In genomic region chr12:121038861-121039654, GRCh38 we compare ENCODE assay signal across 8 cellular contexts. TPM values are rescaled to one million over a fixed set of nuclear protein-coding genes. Genes with fewer than 3 reads are reported as not detected.
DNase-seq lines count a peak whose midpoint lies in the region; ATAC-seq and TF ChIP-seq lines count a peak whose summit lies in the region.

TSS of gene OASL (minus strand) at chr12:121039246. CDS start at chr12:121038971, 275 bp downstream.

- H3K4me1 Mint-ChIP-seq in CD14-positive monocyte = peaks cover 43% of the 10 kb centered on the region

- peak; percentile 74 for DNase-seq in CD14-positive monocyte (ENCODE audit: low spot score)
- peak; percentile 84 for DNase-seq in activated CD8-positive, alpha-beta memory T cell treated with anti-CD3 and anti-CD28 coated beads for 24 hours
- no peak for DNase-seq in esophagus squamous epithelium (lab: John Stamatoyannopoulos, UW)
- DNase-seq in prostate gland (ENCODE audit: low spot score) = no peak
- no peak for DNase-seq in NCI-H226
- DNase-seq in SHP77 (lab: John Stamatoyannopoulos, UW) = no peak

- peaks cover 1 to 10% (median 6%) of the 10 kb centered on the region in 3 donors for H3K27me3 Mint-ChIP-seq in CD14-positive monocyte (ENCODE audit: low read depth in 3 of 3)

- H3K4me1 ChIP-seq in KMS-11 (ENCODE audit: low read depth, poor library complexity, severe bottlenecking) (peaks cover 7% of the 10 kb centered on the region), esophagus squamous epithelium (peaks cover 2 to 28% (median 4%) of the 10 kb centered on the region in 3 donors), prostate gland (replicated peaks) (no peaks in the 10 kb centered on the region)

- peak; percentile 73 for ATAC-seq in GM21381 (IDR thresholded peaks at IDR 0.05; ENCODE audit: unreplicated experiment)

- peak within 1 kb of the TSS; percentile 49 for H3K9ac ChIP-seq in KMS-11

- H3K36me3 Mint-ChIP-seq in CD14-positive monocyte = peaks cover 8 to 12% of the 10 kb centered on the region in 2 donors

- H3K27ac ChIP-seq in KMS-11 (no peak within 1 kb of the TSS), esophagus squamous epithelium (peak within 1 kb of the TSS; percentile 64 to 77 (median 69)), prostate gland (no peak within 1 kb of the TSS)

- no peaks in the 10 kb centered on the region for H3K36me3 ChIP-seq in KMS-11 (ENCODE audit: insufficient read depth)
- no peaks in the 10 kb centered on the region for H3K36me3 ChIP-seq in esophagus squamous epithelium
- no peaks in the 10 kb centered on the region for H3K36me3 ChIP-seq in prostate gland

- H3K4me2 ChIP-seq in KMS-11 = peak within 1 kb of the TSS; percentile 76

- intact Hi-C loops in CD14-positive monocyte (cut with micrococcal nuclease) (no loop called here), esophagus squamous epithelium (cut with DNase I) (no loop called here), prostate gland (cut with DNase I) (no loop called here)

- H3K9me3 Mint-ChIP-seq in CD14-positive monocyte = peaks cover 0 to 6% (median 0%) of the 10 kb centered on the region in 7 donors

- H3K9me3 ChIP-seq in esophagus squamous epithelium (no peaks in the 10 kb centered on the region), prostate gland (no peaks in the 10 kb centered on the region)

- WGBS in esophagus squamous epithelium, 2 donors = 1 to 13% methylated on average over 6 to 9 of the region's 12 CpGs
- 23% methylated on average over 12 of the region's 12 CpGs for WGBS in prostate gland

- TF ChIP-seq CTCF in CD14-positive monocyte (IDR thresholded peaks at IDR 0.05) (no peak), KMS-11 (conservative IDR thresholded peaks at IDR 0.05; ENCODE audit: low read depth, low read length) (no peak), esophagus squamous epithelium (IDR thresholded peaks at IDR 0.05) (no peak), prostate gland (IDR thresholded peaks at IDR 0.05) (no peak)

- H3K79me2 ChIP-seq in KMS-11 (ENCODE audit: insufficient read depth, low read depth) = no peaks in the 10 kb centered on the region

- peak within 1 kb of the TSS; percentile 88 to 97 for H3K4me3 Mint-ChIP-seq in CD14-positive monocyte

- H3K27ac Mint-ChIP-seq in CD14-positive monocyte = peak within 1 kb of the TSS; percentile 95 to 98 (median 96)

- no peaks in the 10 kb centered on the region for H3K27me3 ChIP-seq in KMS-11 (ENCODE audit: insufficient read depth, low read depth)
- peaks cover 0 to 4% (median 0%) of the 10 kb centered on the region in 4 donors for H3K27me3 ChIP-seq in esophagus squamous epithelium
- no peaks in the 10 kb centered on the region for H3K27me3 ChIP-seq in prostate gland (replicated peaks; ENCODE audit: insufficient read depth)

- no peaks in the 10 kb centered on the region for H4K20me1 ChIP-seq in KMS-11 (ENCODE audit: insufficient read depth)

- TF ChIP-seq POLR2A in esophagus squamous epithelium (IDR thresholded peaks at IDR 0.05) (peak in 1 of 4 donors; percentile 70), prostate gland (IDR thresholded peaks at IDR 0.05) (peak; percentile 17)

- peak within 1 kb of the TSS; percentile 95 for H2AFZ ChIP-seq in KMS-11 (ENCODE audit: low read depth)

- H3K4me3 ChIP-seq in KMS-11 (IDR thresholded peaks at IDR 0.05; ENCODE audit: insufficient read depth, low read depth, low read length) (no peak within 1 kb of the TSS), esophagus squamous epithelium (peak within 1 kb of the TSS; percentile 37 to 67 (median 48)), prostate gland (peak within 1 kb of the TSS; percentile 20 to 23)

RNA-seq across cellular contexts. Expression of gene OASL, which starts in this region (rescaled TPM):
- polyA plus RNA-seq in CD14-positive monocyte = 10 to 100 TPM; 13.4 to 14.9 TPM
- total RNA-seq in esophagus squamous epithelium (1 to 10 TPM; 2.4 to 9.7 (median 6.6) TPM), prostate gland (under 1 TPM; 0.14 to 0.91 TPM)

Comparison
In these comparisons a context has a peak if more than half of its experiments do, and no peak if none do; other contexts are left out.
1. DNase-seq: peak in CD14-positive monocyte (single experiment) and activated CD8-positive, alpha-beta memory T cell treated with anti-CD3 and anti-CD28 coated beads for 24 hours (single experiment); none in esophagus squamous epithelium (single experiment), prostate gland (single experiment), NCI-H226 (single experiment) and SHP77 (0 of 2).
2. H3K27ac ChIP-seq: peak in esophagus squamous epithelium (4 of 4); none in KMS-11 (single experiment) and prostate gland (0 of 2).